ENCODE assay signal across 8 cellular contexts in the genomic region with DNA sequence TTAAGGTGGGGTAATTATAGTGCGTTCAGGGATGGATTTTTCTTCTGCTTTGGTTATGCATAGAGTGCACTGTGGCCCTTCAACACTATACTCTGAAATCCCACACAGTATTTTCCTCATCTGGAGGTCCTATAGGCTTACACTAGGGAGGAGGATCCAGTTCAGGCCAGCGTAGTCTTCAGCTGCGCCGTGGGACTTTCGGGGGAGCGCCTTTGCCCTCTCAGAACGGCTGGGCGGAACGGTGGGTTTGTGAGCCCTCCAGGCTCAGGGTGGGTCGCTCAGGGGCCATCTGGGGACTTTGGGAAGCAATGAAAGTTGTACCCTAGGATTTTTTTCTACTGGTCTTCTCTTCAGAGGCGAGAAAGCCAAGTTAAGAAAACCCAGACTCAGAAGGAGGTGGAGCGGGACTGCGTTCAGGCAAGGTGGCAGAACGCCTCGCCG. TPM values are rescaled to one million over a fixed set of nuclear protein-coding genes. Genes with fewer than 3 reads are reported as not detected.
A peak's percentile ranks its signal among the peaks of the same experiment; 100 is the strongest.
DNase-seq lines count a peak whose midpoint lies in the region; ATAC-seq, FAIRE-seq and TF ChIP-seq lines count a peak whose summit lies in the region.

No MANE protein-coding gene starts in this region.

- DNase-seq in CD14-positive monocyte (ENCODE audit: low spot score) (peak; percentile 48), NCI-H526 (lab: John Stamatoyannopoulos, UW) (peak; percentile 23 to 65), body of pancreas (peak in 2 of 4 donors; percentile 61 to 65), keratinocyte (ENCODE audit: low read depth, low spot score) (no peak), stromal cell of bone marrow (ENCODE audit: low read depth) (peak; percentile 47)
- no peak for DNase-seq in stimulated activated CD4-positive, alpha-beta T cell treated with anti-CD3 and anti-CD28 coated beads, Interleukin-4, amount 100 ng/mL, for 1 hour

- H3K27me3 Mint-ChIP-seq in CD14-positive monocyte (ENCODE audit: low read depth in 3 of 3) = no peaks in the 10 kb centered on the region

- H4K20me1 ChIP-seq in keratinocyte (ENCODE audit: control insufficient read depth, extremely low read depth, insufficient read depth, low read length) = no peaks in the 10 kb centered on the region

- peak overlapping the region; percentile 91 to 97 (median 94) for H3K27ac ChIP-seq in body of pancreas
- H3K27ac ChIP-seq in keratinocyte (ENCODE audit: control insufficient read depth, insufficient read depth, low read length) = peak overlapping the region; percentile 92

- peak; percentile 14 for ATAC-seq in GM18520 (IDR thresholded peaks at IDR 0.05; ENCODE audit: unreplicated experiment)
- peak; percentile 47 for ATAC-seq in HG03025 (IDR thresholded peaks at IDR 0.05; ENCODE audit: low FRiP score, unreplicated experiment)
- ATAC-seq in body of pancreas = peak; percentile 53

- H3K4me2 ChIP-seq in keratinocyte (ENCODE audit: control insufficient read depth, extremely low read depth, insufficient read depth, low read depth, low read length) = peak overlapping the region; percentile 90

- H3K9me1 ChIP-seq in keratinocyte (ENCODE audit: control insufficient read depth, extremely low read depth, insufficient read depth, low read length) = no peaks in the 10 kb centered on the region

- H3K36me3 Mint-ChIP-seq in CD14-positive monocyte = no peaks in the 10 kb centered on the region

- peaks cover 24% of the 10 kb centered on the region for H3K4me1 Mint-ChIP-seq in CD14-positive monocyte

- H2AFZ ChIP-seq in keratinocyte (ENCODE audit: control insufficient read depth, low read length) = peak overlapping the region; percentile 82

- H3K36me3 ChIP-seq in body of pancreas (replicated peaks in 1 of 2; ENCODE audit: insufficient read depth in 1 of 2, low read depth in 2 of 2) (no peaks in the 10 kb centered on the region), keratinocyte (ENCODE audit: control insufficient read depth in 2 of 2, extremely low read depth in 1 of 2, insufficient read depth in 2 of 2, low read length in 2 of 2) (no peaks in the 10 kb centered on the region)

- H3K9me3 ChIP-seq in body of pancreas (no peaks in the 10 kb centered on the region), keratinocyte (ENCODE audit: control insufficient read depth, low read depth, low read length) (no peaks in the 10 kb centered on the region)

- FAIRE-seq in keratinocyte (lab: Jason Lieb, UNC) = peak; percentile 71

- H3K4me3 ChIP-seq in body of pancreas (peak overlapping the region; percentile 29 to 39), keratinocyte (ENCODE audit: control insufficient read depth in 2 of 3, extremely low read depth in 1 of 3, insufficient read depth in 2 of 3, low read depth in 1 of 3, low read length in 3 of 3) (peak overlapping the region; percentile 78 to 98 (median 86))

- peak overlapping the region; percentile 97 to 99 (median 98) for H3K27ac Mint-ChIP-seq in CD14-positive monocyte

- H3K4me1 ChIP-seq in body of pancreas (peaks cover 20% of the 10 kb centered on the region), keratinocyte (ENCODE audit: control insufficient read depth, extremely low read depth, insufficient read depth, low read length) (peaks cover 4% of the 10 kb centered on the region)

- H3K27me3 ChIP-seq in body of pancreas (no peaks in the 10 kb centered on the region), keratinocyte (ENCODE audit: control insufficient read depth, extremely low read depth, insufficient read depth, low read length) (no peaks in the 10 kb centered on the region)

- peak overlapping the region; percentile 91 for H3K9ac ChIP-seq in keratinocyte (ENCODE audit: control insufficient read depth, extremely low read depth, insufficient read depth, low read length)

- 0 to 1% methylated on average over 16 of the region's 16 CpGs for WGBS in body of pancreas, 2 donors

- peak overlapping the region; percentile 83 to 91 for H3K4me3 Mint-ChIP-seq in CD14-positive monocyte

- TF ChIP-seq CTCF in CD14-positive monocyte (IDR thresholded peaks at IDR 0.05) = peak; percentile 10
- TF ChIP-seq CTCF in body of pancreas (IDR thresholded peaks at IDR 0.05) = no peak
- peak in 1 of 3 experiments; percentile 40 for TF ChIP-seq CTCF in keratinocyte (optimal IDR thresholded peaks at IDR 0.05 in 1 of 3, IDR thresholded peaks at IDR 0.05 in 1 of 3, conservative IDR thresholded peaks at IDR 0.05 in 1 of 3; ENCODE audit: extremely low read depth in 1 of 3, insufficient read depth in 2 of 3, low read length in 3 of 3)

- peaks cover 0 to 2% (median 0%) of the 10 kb centered on the region in 7 donors for H3K9me3 Mint-ChIP-seq in CD14-positive monocyte

- H3K79me2 ChIP-seq in keratinocyte (ENCODE audit: control insufficient read depth, insufficient read depth, low read length) = peaks cover 41% of the 10 kb centered on the region

- dilution Hi-C loops in keratinocyte (cut with MboI; ENCODE audit: extremely low pct_ligation_motif_present, low sequenced_read_pairs) = no loop called here

- intact Hi-C loops in CD14-positive monocyte (cut with micrococcal nuclease) (loop anchor here in 1 of 2 donors (5.0 to 10.0 kb wide), 3 partner anchors 51 to 166 kb away; a partner anchor contains a TSS), body of pancreas (cut with DNase I) (no loop called here)

- TF ChIP-seq POLR2A in body of pancreas (IDR thresholded peaks at IDR 0.05) = no peak

RNA-seq across cellular contexts. Expression of a gene that starts 0.7 kb away (rescaled TPM):
- 10 to 100 TPM; 42.1 to 58.3 TPM for polyA plus RNA-seq in CD14-positive monocyte
- total RNA-seq in body of pancreas = 10 to 100 TPM; 12.2 to 17.1 TPM
- 30.7 to 64.3 TPM (median 33.5 TPM) in 3 replicates for polyA plus RNA-seq in keratinocyte
- 593 TPM for polyA plus RNA-seq in keratinocyte (2011; ENCODE audit: low read depth)
- 28.8 and 56.2 TPM in 2 replicates for polyA plus RNA-seq in keratinocyte (2011; cell fraction: cytosol; rRNA removed)
- 23.7 and 33.2 TPM in 2 replicates for polyA plus RNA-seq in keratinocyte (2011; cell fraction: nucleus; rRNA removed)
- 59.9 and 64.5 TPM in 2 replicates for polyA plus RNA-seq in keratinocyte (2012; ENCODE audit: low replicate concordance)
- 2.8 to 24.6 TPM (median 6.6 TPM) in 3 replicates for polyA minus RNA-seq in keratinocyte
- polyA minus RNA-seq in keratinocyte (2011; cell fraction: cytosol; rRNA and poly(A)+ RNA removed) = 15.7 TPM
- 8.1 and 17.5 TPM in 2 replicates for polyA minus RNA-seq in keratinocyte (2011; cell fraction: nucleus; rRNA and poly(A)+ RNA removed)

RNA-seq across cellular contexts. Expression of a gene that starts 35.4 kb away (rescaled TPM):
- polyA plus RNA-seq in CD14-positive monocyte (1,000 to 10,000 TPM; 1,724 to 1,859 TPM), keratinocyte (2.1 to 3.2 TPM (median 2.7 TPM) in 3 replicates)
- 10 to 100 TPM; 52.7 to 55.7 TPM for total RNA-seq in body of pancreas
- polyA plus RNA-seq in keratinocyte (2011; ENCODE audit: low read depth) = 0.74 TPM
- 1.8 and 2.0 TPM in 2 replicates for polyA plus RNA-seq in keratinocyte (2011; cell fraction: cytosol; rRNA removed)
- 2.8 and 3.7 TPM in 2 replicates for polyA plus RNA-seq in keratinocyte (2011; cell fraction: nucleus; rRNA removed)
- polyA plus RNA-seq in keratinocyte (2012; ENCODE audit: low replicate concordance) = 0.23 and 3.0 TPM in 2 replicates
- 0.77 to 1.0 TPM in 2 of 3 replicates, not detected in the other for polyA minus RNA-seq in keratinocyte
- 1.7 TPM for polyA minus RNA-seq in keratinocyte (2011; cell fraction: cytosol; rRNA and poly(A)+ RNA removed)
- 0.63 and 1.0 TPM in 2 replicates for polyA minus RNA-seq in keratinocyte (2011; cell fraction: nucleus; rRNA and poly(A)+ RNA removed)

RNA-seq across cellular contexts. Expression of a gene that starts 56.7 kb away (rescaled TPM):
- polyA plus RNA-seq in CD14-positive monocyte (1 to 10 TPM; 6.8 to 7.3 TPM), keratinocyte (26.0 to 35.3 TPM (median 34.1 TPM) in 3 replicates)
- total RNA-seq in body of pancreas = 10 to 100 TPM; 10.9 to 25.1 TPM
- 129 TPM for polyA plus RNA-seq in keratinocyte (2011; ENCODE audit: low read depth)
- 26.0 and 36.6 TPM in 2 replicates for polyA plus RNA-seq in keratinocyte (2011; cell fraction: cytosol; rRNA removed)
- polyA plus RNA-seq in keratinocyte (2011; cell fraction: nucleus; rRNA removed) = 50.2 and 65.7 TPM in 2 replicates
- 23.8 and 26.4 TPM in 2 replicates for polyA plus RNA-seq in keratinocyte (2012; ENCODE audit: low replicate concordance)
- polyA minus RNA-seq in keratinocyte = 7.4 to 48.3 TPM (median 33.7 TPM) in 3 replicates
- 34.1 TPM for polyA minus RNA-seq in keratinocyte (2011; cell fraction: cytosol; rRNA and poly(A)+ RNA removed)
- 30.6 and 33.3 TPM in 2 replicates for polyA minus RNA-seq in keratinocyte (2011; cell fraction: nucleus; rRNA and poly(A)+ RNA removed)

Comparison
In these comparisons a context has a peak if more than half of its experiments do, and no peak if none do; other contexts are left out.
1. DNase-seq: peak in CD14-positive monocyte (single experiment), NCI-H526 (2 of 2) and stromal cell of bone marrow (single experiment); none in keratinocyte (single experiment) and stimulated activated CD4-positive, alpha-beta T cell treated with anti-CD3 and anti-CD28 coated beads, Interleukin-4, amount 100 ng/mL, for 1 hour (single experiment).
2. RNA of a gene that starts 35.4 kb away (polyA plus RNA-seq): 1,724 to 1,859 TPM in CD14-positive monocyte; 0.23 to 3.7 TPM in keratinocyte; every median in the first group is over 100 times any median in the second.
3. Peak in every context shown above with its lines, with median percentiles within 50 percentile points of each other: ATAC-seq.